Comparison of ENCODE assay signal across 2 cellular contexts in the genomic region with DNA sequence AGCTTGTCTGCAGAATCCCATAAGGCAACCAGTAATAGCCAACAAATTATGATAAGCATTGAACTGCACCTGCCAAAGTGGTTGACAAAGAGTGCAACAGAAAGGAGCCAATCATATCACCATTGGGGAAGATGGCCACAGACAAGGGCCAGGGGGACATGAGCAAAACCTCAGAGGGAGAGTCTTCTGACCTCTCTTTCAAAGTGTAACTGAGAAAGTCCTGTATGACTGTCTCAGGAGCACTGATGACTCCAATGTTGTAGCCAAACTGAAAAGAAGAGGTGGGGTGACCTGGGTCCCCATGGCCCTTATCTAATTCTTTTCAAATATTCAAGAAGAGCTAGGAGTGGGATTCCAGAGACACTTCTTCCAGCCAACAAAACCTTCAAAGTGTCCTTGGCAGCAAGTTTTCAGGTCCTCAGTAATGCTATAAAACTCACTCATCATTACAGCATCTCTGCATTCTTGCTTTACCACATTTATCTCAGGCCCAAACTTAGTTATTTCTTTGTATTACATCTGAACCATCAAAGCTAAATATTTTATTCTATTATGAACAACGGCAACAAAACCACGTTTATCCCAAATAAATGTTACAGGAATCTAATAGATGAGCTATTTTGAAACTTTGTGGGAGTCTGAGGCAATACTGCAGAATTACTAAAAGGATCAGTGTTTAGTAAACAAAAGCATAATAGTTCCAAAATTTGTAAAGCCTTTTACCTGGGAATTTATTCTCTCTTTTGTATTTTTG.
TF ChIP-seq lines count a peak whose summit lies in the region.

No MANE protein-coding gene starts in this region.

TF ChIP-seq in HepG2, 621 proteins besides CTCF, POLR2A, EP300 and RAD21:
- TF ChIP-seq RBM22 (optimal IDR thresholded peaks at IDR 0.05; ENCODE audit: low read length) (peak; percentile 18), SPEN (CRISPR knock-in tag; IDR thresholded peaks at IDR 0.05; ENCODE audit: low read depth) (no peak)

TF ChIP-seq in SK-N-SH treated with all-trans-retinoic acid at 6 μM for 48 hours, 23 proteins besides CTCF, POLR2A, EP300 and RAD21:
- no peak for TF ChIP-seq BACH2 (CRISPR knock-in tag; IDR thresholded peaks at IDR 0.05; ENCODE audit: borderline replicate concordance)
- 0 out of 2 replicates have a peak, but pooled peaks have one; percentile 11 for TF ChIP-seq ISL1 (CRISPR knock-in tag; IDR thresholded peaks at IDR 0.05)
